ENCODE assay signal across 8 cellular contexts in the genomic region with DNA sequence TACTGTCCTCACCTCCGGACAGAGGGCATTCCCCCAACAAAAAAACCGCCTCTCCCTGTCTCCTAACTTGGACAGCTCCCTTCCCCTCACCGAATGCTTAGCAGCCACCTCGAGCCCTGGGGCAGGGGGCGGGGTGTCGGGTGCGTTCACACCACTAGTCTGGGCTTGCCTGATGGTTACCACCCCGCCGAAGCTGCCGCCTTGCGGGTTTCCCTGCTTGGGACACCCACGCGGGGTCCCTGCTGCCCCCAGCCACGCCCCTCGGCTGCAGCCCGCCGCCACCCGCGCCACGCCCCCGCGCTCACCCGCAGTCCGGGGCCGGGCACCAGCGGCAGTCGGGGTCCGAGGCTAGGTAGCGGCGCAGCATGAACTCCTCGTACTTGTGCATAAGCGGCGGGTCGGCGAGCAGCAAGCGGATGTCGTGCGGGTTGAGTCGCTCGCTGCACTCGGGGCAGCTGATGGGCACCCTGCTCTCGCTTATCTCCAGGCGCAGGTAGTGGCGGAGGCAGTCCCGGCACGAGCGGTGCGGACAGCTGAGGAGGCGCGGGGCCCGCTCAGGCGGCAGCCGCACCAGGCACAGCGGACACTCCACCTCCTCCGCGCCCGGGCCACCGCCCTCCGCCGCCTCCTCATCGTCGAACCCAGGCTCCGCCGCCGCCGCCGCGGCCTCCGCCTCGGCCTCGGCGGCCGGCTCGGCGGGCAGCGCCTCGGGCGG. TPM values are rescaled to one million over a fixed set of nuclear protein-coding genes. Genes with fewer than 3 reads are reported as not detected.
DNase-seq lines count a peak whose midpoint lies in the region; ATAC-seq and TF ChIP-seq lines count a peak whose summit lies in the region.

No MANE protein-coding gene starts in this region.

- peak overlapping the region; percentile 51 for H2BK5ac ChIP-seq in trophoblast cell (ENCODE audit: low read depth, low read length, poor library complexity)

- H3K9ac ChIP-seq in trophoblast cell (ENCODE audit: low read length) = peak overlapping the region; percentile 71

- peak overlapping the region; percentile 24 for H4K8ac ChIP-seq in trophoblast cell (ENCODE audit: low read depth, low read length)

- in situ Hi-C loops in transverse colon (cut with MboI; ENCODE audit: low pct_ligation_motif_present in 1 of 4, low pct_unique_long_range_greater_than_20kb in 1 of 4, low sequenced_read_pairs in 3 of 4) = no loop called here

- DNase-seq in AML-193 (lab: John Stamatoyannopoulos, UW) = peak; percentile 25 to 30
- DNase-seq in GM19238 (ENCODE audit: insufficient read length, low spot score) = peak; percentile 52
- peak; percentile 17 to 31 for DNase-seq in SHP77 (lab: John Stamatoyannopoulos, UW)
- peak; percentile 70 for DNase-seq in activated naive CD4-positive, alpha-beta T cell treated with Interleukin-2 at 50 U/mL for 16 hours
- DNase-seq in head of caudate nucleus = peak in 39 of 42 donors; percentile 11 to 69 (median 42)
- peak; percentile 87 for DNase-seq in trophoblast cell
- DNase-seq in transverse colon = peak; percentile 72

- H3K27me3 ChIP-seq in trophoblast cell (ENCODE audit: insufficient read depth, low read length) (no peaks in the 10 kb centered on the region), transverse colon (no peaks in the 10 kb centered on the region)

- no CpG with 5 or more reads among the region's 78 CpGs for WGBS in trophoblast cell (ENCODE audit: extremely low coverage, insufficient coverage, insufficient read length)
- WGBS in transverse colon (ENCODE audit: low coverage in 1 of 2), 2 donors = 0 to 1% methylated on average over 1 to 50 of the region's 78 CpGs

- H3K27ac ChIP-seq in trophoblast cell (ENCODE audit: low read depth, low read length) (peak overlapping the region; percentile 46), transverse colon (peak overlapping the region; percentile 97 to 100 (median 98))

- peak overlapping the region; percentile 56 for H3K4ac ChIP-seq in trophoblast cell (ENCODE audit: low read depth, low read length)

- peaks cover 8% of the 10 kb centered on the region for H3K79me2 ChIP-seq in trophoblast cell (ENCODE audit: control insufficient read depth, insufficient read depth, low read length, poor library complexity)

- peak overlapping the region; percentile 40 for H2BK120ac ChIP-seq in trophoblast cell (ENCODE audit: insufficient read depth, low read length, poor library complexity)

- no peak overlapping the region for H2AK5ac ChIP-seq in trophoblast cell (ENCODE audit: low read length)

- peak; percentile 28 for ATAC-seq in HG03520 (IDR thresholded peaks at IDR 0.05; ENCODE audit: unreplicated experiment)

- H2BK12ac ChIP-seq in trophoblast cell (ENCODE audit: low read length) = peak overlapping the region; percentile 21

- peak overlapping the region; percentile 96 for H3K4me2 ChIP-seq in trophoblast cell (ENCODE audit: low read length)

- H2AFZ ChIP-seq in trophoblast cell (ENCODE audit: insufficient read depth, low read length, poor library complexity) = peak overlapping the region; percentile 71

- H3K18ac ChIP-seq in trophoblast cell (ENCODE audit: low read length) = peak overlapping the region; percentile 64

- no peak overlapping the region for H4K12ac ChIP-seq in trophoblast cell (ENCODE audit: low read depth, low read length)

- peak overlapping the region; percentile 69 for H4K91ac ChIP-seq in trophoblast cell (ENCODE audit: low read depth, low read length)

- H3K79me1 ChIP-seq in trophoblast cell (ENCODE audit: low read length) = peaks cover 8% of the 10 kb centered on the region

- intact Hi-C loops in head of caudate nucleus (cut with DNase I) = loop anchor here (10.0 kb wide), 1 partner anchor 121 kb away; a partner anchor contains a TSS
- intact Hi-C loops in transverse colon (cut with DNase I; ENCODE audit: low total_unique reads) = no loop called here

- no peak for TF ChIP-seq EP300 in transverse colon (IDR thresholded peaks at IDR 0.05; ENCODE audit: low read depth)

- peak; percentile 19 for TF ChIP-seq POLR2A in transverse colon (IDR thresholded peaks at IDR 0.05)

- H3K14ac ChIP-seq in trophoblast cell (ENCODE audit: low read length) = peak overlapping the region; percentile 38

- peaks cover 2% of the 10 kb centered on the region for H3K9me3 ChIP-seq in trophoblast cell (ENCODE audit: insufficient read depth, low read depth, low read length)
- H3K9me3 ChIP-seq in transverse colon = no peaks in the 10 kb centered on the region

- H3K4me3 ChIP-seq in trophoblast cell (ENCODE audit: low read depth, low read length) (peak overlapping the region; percentile 96), transverse colon (peak overlapping the region; percentile 48 to 93 (median 78))

- no peak overlapping the region for H3K23ac ChIP-seq in trophoblast cell (ENCODE audit: low read length)

- H3K4me1 ChIP-seq in trophoblast cell (ENCODE audit: control insufficient read depth in 1 of 2, insufficient read depth in 2 of 2, low read length in 2 of 2) (peaks cover 4 to 7% of the 10 kb centered on the region in 2 experiments), transverse colon (peaks cover 6 to 34% (median 27%) of the 10 kb centered on the region in 4 donors)

- H3K36me3 ChIP-seq in trophoblast cell (ENCODE audit: control insufficient read depth in 1 of 2, insufficient read depth in 2 of 2, low read length in 2 of 2) (no peaks in the 10 kb centered on the region), transverse colon (no peaks in the 10 kb centered on the region)

- peak in 3 of 5 experiments; percentile 6 to 50 (median 29) for TF ChIP-seq CTCF in transverse colon (IDR thresholded peaks at IDR 0.05)

RNA-seq across cellular contexts. Expression of a gene that starts 0.7 kb away (rescaled TPM):
- polyA plus RNA-seq in trophoblast cell (2013) = 14.7 and 14.9 TPM in 2 replicates
- 10 to 100 TPM; 22.5 to 83.8 (median 62.0) TPM for total RNA-seq in transverse colon

Comparison
In these comparisons a context has a peak if more than half of its experiments do, and no peak if none do; other contexts are left out.
1. Peak in every context shown above with its lines: DNase-seq, ATAC-seq, H3K4me3 ChIP-seq and H3K27ac ChIP-seq.
2. DNase-seq: peak in every context shown above with its lines; median percentile 87 in trophoblast cell; 72 in transverse colon; 70 in activated naive CD4-positive, alpha-beta T cell treated with Interleukin-2 at 50 U/mL for 16 hours; 52 in GM19238; 42 in head of caudate nucleus; 28 in AML-193; 24 in SHP77.